In the genomic region with DNA sequence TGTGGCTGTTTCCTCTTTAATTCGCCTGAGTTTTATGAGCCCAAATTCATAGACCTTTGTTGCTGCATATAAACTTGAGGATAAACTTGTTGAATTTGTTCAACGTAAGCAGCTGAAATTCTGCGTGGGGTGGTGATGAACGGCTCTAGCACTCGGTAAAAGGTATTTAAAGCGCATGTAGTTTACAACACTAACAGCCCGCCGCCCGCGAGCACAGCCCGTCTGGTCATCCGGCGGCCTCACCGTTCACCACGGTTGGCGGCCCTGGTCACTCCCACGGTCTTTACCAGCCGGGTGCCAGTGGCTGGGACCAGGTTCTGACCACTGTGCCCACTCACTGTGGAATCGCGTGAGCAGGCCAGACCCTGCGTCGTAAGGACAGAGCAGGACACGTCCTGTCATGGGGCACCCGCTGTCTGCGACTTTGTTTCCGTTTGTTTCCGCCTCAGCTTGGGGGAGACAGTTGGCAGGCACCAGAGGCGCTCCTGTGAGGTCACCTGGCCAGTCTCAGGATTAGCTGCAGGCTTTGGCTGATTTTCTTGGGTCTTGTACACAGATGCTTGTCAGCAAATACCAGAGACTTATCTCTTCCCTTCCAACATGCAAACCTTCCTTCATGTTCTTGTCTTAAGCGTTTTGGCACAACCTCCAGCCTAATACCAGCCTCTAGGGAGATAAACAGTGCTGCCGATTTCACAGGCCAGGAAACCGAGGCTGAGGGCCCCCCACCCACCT, we compare ENCODE assay signal across 1 cellular context.
TF ChIP-seq lines count a peak whose summit lies in the region.

No MANE protein-coding gene starts in this region.

TF ChIP-seq in GM23338, 12 proteins besides CTCF, POLR2A, EP300 and RAD21 (continued from another document):
- TF ChIP-seq, protein P1, sequence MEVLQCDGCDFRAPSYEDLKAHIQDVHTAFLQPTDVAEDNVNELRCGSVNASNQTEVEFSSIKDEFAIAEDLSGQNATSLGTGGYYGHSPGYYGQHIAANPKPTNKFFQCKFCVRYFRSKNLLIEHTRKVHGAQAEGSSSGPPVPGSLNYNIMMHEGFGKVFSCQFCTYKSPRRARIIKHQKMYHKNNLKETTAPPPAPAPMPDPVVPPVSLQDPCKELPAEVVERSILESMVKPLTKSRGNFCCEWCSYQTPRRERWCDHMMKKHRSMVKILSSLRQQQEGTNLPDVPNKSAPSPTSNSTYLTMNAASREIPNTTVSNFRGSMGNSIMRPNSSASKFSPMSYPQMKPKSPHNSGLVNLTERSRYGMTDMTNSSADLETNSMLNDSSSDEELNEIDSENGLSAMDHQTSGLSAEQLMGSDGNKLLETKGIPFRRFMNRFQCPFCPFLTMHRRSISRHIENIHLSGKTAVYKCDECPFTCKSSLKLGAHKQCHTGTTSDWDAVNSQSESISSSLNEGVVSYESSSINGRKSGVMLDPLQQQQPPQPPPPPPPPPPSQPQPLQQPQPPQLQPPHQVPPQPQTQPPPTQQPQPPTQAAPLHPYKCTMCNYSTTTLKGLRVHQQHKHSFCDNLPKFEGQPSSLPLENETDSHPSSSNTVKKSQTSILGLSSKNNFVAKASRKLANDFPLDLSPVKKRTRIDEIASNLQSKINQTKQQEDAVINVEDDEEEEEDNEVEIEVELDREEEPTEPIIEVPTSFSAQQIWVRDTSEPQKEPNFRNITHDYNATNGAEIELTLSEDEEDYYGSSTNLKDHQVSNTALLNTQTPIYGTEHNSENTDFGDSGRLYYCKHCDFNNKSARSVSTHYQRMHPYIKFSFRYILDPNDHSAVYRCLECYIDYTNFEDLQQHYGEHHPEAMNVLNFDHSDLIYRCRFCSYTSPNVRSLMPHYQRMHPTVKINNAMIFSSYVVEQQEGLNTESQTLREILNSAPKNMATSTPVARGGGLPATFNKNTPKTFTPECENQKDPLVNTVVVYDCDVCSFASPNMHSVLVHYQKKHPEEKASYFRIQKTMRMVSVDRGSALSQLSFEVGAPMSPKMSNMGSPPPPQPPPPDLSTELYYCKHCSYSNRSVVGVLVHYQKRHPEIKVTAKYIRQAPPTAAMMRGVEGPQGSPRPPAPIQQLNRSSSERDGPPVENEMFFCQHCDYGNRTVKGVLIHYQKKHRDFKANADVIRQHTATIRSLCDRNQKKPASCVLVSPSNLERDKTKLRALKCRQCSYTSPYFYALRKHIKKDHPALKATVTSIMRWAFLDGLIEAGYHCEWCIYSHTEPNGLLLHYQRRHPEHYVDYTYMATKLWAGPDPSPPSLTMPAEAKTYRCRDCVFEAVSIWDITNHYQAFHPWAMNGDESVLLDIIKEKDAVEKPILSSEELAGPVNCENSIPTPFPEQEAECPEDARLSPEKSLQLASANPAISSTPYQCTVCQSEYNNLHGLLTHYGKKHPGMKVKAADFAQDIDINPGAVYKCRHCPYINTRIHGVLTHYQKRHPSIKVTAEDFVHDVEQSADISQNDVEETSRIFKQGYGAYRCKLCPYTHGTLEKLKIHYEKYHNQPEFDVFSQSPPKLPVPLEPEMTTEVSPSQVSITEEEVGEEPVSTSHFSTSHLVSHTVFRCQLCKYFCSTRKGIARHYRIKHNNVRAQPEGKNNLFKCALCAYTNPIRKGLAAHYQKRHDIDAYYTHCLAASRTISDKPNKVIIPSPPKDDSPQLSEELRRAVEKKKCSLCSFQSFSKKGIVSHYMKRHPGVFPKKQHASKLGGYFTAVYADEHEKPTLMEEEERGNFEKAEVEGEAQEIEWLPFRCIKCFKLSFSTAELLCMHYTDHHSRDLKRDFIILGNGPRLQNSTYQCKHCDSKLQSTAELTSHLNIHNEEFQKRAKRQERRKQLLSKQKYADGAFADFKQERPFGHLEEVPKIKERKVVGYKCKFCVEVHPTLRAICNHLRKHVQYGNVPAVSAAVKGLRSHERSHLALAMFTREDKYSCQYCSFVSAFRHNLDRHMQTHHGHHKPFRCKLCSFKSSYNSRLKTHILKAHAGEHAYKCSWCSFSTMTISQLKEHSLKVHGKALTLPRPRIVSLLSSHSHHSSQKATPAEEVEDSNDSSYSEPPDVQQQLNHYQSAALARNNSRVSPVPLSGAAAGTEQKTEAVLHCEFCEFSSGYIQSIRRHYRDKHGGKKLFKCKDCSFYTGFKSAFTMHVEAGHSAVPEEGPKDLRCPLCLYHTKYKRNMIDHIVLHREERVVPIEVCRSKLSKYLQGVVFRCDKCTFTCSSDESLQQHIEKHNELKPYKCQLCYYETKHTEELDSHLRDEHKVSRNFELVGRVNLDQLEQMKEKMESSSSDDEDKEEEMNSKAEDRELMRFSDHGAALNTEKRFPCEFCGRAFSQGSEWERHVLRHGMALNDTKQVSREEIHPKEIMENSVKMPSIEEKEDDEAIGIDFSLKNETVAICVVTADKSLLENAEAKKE (CRISPR knock-in tag; IDR thresholded peaks at IDR 0.05) = no peak
- TF ChIP-seq, protein P2, sequence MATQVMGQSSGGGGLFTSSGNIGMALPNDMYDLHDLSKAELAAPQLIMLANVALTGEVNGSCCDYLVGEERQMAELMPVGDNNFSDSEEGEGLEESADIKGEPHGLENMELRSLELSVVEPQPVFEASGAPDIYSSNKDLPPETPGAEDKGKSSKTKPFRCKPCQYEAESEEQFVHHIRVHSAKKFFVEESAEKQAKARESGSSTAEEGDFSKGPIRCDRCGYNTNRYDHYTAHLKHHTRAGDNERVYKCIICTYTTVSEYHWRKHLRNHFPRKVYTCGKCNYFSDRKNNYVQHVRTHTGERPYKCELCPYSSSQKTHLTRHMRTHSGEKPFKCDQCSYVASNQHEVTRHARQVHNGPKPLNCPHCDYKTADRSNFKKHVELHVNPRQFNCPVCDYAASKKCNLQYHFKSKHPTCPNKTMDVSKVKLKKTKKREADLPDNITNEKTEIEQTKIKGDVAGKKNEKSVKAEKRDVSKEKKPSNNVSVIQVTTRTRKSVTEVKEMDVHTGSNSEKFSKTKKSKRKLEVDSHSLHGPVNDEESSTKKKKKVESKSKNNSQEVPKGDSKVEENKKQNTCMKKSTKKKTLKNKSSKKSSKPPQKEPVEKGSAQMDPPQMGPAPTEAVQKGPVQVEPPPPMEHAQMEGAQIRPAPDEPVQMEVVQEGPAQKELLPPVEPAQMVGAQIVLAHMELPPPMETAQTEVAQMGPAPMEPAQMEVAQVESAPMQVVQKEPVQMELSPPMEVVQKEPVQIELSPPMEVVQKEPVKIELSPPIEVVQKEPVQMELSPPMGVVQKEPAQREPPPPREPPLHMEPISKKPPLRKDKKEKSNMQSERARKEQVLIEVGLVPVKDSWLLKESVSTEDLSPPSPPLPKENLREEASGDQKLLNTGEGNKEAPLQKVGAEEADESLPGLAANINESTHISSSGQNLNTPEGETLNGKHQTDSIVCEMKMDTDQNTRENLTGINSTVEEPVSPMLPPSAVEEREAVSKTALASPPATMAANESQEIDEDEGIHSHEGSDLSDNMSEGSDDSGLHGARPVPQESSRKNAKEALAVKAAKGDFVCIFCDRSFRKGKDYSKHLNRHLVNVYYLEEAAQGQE (IDR thresholded peaks at IDR 0.05; ENCODE audit: unreplicated experiment) = no peak
- TF ChIP-seq CREB1 (CRISPR knock-in tag; IDR thresholded peaks at IDR 0.05; ENCODE audit: low read depth) (no peak), EZH2phosphoT487 (IDR thresholded peaks at IDR 0.05; ENCODE audit: unreplicated experiment) (no peak), EZH2 (IDR thresholded peaks at IDR 0.05; ENCODE audit: low read depth, unreplicated experiment) (no peak), JUNB (IDR thresholded peaks at IDR 0.05; ENCODE audit: unreplicated experiment) (no peak)
TF ChIP-seq in GM23338: peak in this region for 0.
